8 cellular contexts compared by ENCODE assay signal in the genomic region with DNA sequence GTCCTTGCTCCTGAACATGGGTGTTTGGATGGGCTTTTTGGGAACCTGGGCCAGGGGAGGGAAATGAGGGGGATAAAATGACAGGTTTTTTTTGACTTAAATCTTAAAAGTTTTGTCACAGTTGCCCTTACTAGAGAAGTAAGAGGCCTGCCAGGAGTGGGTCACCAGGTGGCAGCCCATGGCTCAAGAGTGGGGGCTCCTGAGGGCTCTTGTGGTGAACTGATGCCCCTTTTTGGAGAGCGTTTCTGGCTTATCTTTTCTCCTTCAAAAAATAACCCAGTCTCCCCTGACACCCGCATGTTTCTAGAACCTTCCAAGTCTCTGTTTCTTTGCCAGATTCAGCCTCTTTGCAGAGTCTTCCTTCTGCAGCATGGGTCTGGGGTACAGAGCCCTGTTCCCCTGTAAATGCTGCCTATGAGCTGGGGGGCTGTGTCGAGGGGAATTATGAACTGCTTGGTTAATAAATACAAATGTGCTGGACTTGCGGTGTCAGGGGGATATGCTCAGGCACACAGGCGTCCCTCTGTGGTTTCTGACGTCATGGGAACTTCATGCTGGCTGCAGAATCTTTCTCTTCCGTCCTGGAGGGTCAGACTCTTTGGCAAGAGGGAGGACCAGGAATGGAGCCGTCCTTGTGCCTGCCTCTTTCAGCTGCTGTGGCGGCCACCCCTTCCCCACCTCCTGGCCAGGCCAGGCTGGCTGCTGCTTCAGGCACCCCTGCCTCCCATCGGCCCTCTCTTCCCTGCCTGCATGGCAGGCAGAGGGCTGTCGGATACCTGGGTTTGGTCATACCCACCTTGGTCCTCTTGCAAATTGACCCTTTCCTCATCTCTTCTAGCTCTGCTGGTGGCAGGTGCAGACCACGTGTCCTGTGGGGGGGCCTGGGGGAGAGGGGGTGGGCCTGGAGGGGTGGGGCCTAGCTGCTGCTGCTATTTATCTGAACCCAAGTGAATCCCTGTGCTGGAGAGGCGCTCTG. TPM values are rescaled to one million over a fixed set of nuclear protein-coding genes. Genes with fewer than 3 reads are reported as not detected.
A peak's percentile ranks its signal among the peaks of the same experiment; 100 is the strongest.
DNase-seq lines count a peak whose midpoint lies in the region; ATAC-seq, FAIRE-seq and TF ChIP-seq lines count a peak whose summit lies in the region.

No MANE protein-coding gene starts in this region.

- DNase-seq in GM19239 (ENCODE audit: insufficient read length, low spot score) (peak; percentile 61), cerebellum (ENCODE audit: low spot score) (peak; percentile 48), DMS114 treated with DMSO at 0.1 percent for 48 hours (lab: John Stamatoyannopoulos, UW; ENCODE audit: unreplicated experiment) (no peak)

- peaks cover 76% of the 10 kb centered on the region for H3K4me1 ChIP-seq in BLaER1

- peaks cover 22% of the 10 kb centered on the region for H3K36me3 Mint-ChIP-seq in stimulated activated naive CD8-positive, alpha-beta T cell treated with anti-CD3 and anti-CD28 coated beads, Interleukin-15, Interleukin-2, amounts not matched to agents 100 ng/mL and 50 ng/mL, for 24 hours (ENCODE audit: low read depth)

- no peaks in the 10 kb centered on the region for H3K9me3 ChIP-seq in BLaER1

- no peaks in the 10 kb centered on the region for H3K9me3 Mint-ChIP-seq in stimulated activated naive CD8-positive, alpha-beta T cell treated with anti-CD3 and anti-CD28 coated beads, Interleukin-15, Interleukin-2, amounts not matched to agents 100 ng/mL and 50 ng/mL, for 24 hours

- H3K4me1 Mint-ChIP-seq in stimulated activated naive CD8-positive, alpha-beta T cell treated with anti-CD3 and anti-CD28 coated beads, Interleukin-15, Interleukin-2, amounts not matched to agents 100 ng/mL and 50 ng/mL, for 24 hours (ENCODE audit: low read depth): peaks cover 47% of the 10 kb centered on the region

- H3K27ac ChIP-seq in BLaER1: peak overlapping the region; percentile 100
- peak overlapping the region; percentile 100 for H3K27ac ChIP-seq in layer of hippocampus (ENCODE audit: low read depth, low read length)

- peaks cover 56% of the 10 kb centered on the region for H3K36me3 ChIP-seq in BLaER1

- H4K20me1 ChIP-seq in BLaER1: no peaks in the 10 kb centered on the region

- no peaks in the 10 kb centered on the region for H3K27me3 Mint-ChIP-seq in stimulated activated naive CD8-positive, alpha-beta T cell treated with anti-CD3 and anti-CD28 coated beads, Interleukin-15, Interleukin-2, amounts not matched to agents 100 ng/mL and 50 ng/mL, for 24 hours

- peak overlapping the region; percentile 98 for H3K9ac ChIP-seq in BLaER1

- ATAC-seq in GM18870 (IDR thresholded peaks at IDR 0.05; ENCODE audit: unreplicated experiment): no peak

- H3K4me2 ChIP-seq in BLaER1: peak overlapping the region; percentile 95

- peak; percentile 95 for FAIRE-seq in GM19239 (lab: Jason Lieb, UNC)

- H3K27me3 ChIP-seq in BLaER1 (no peaks in the 10 kb centered on the region), layer of hippocampus (ENCODE audit: control insufficient read depth, insufficient read depth, low read length) (no peaks in the 10 kb centered on the region)

- H3K4me3 ChIP-seq in BLaER1: peak overlapping the region; percentile 59

- peak overlapping the region; percentile 81 for H3K4me3 Mint-ChIP-seq in stimulated activated naive CD8-positive, alpha-beta T cell treated with anti-CD3 and anti-CD28 coated beads, Interleukin-15, Interleukin-2, amounts not matched to agents 100 ng/mL and 50 ng/mL, for 24 hours

- peak overlapping the region; percentile 92 for H3K27ac Mint-ChIP-seq in stimulated activated naive CD8-positive, alpha-beta T cell treated with anti-CD3 and anti-CD28 coated beads, Interleukin-15, Interleukin-2, amounts not matched to agents 100 ng/mL and 50 ng/mL, for 24 hours

TF ChIP-seq in PFSK-1, 5 proteins besides CTCF, POLR2A, EP300 and RAD21:
- TF ChIP-seq POLR2AphosphoS5 (IDR thresholded peaks at IDR 0.05; ENCODE audit: low read depth, low read length) (peak; percentile 73), TAF1 (IDR thresholded peaks at IDR 0.05; ENCODE audit: borderline replicate concordance, insufficient read depth, low read length) (peak; percentile 23; the same call in 1 of the 2 replicates), SIN3A (IDR thresholded peaks at IDR 0.05; ENCODE audit: borderline replicate concordance, insufficient read depth, low read length) (no peak)

RNA-seq across cellular contexts. Expression of a gene that starts 30.1 kb away (rescaled TPM):
- polyA plus RNA-seq in PFSK-1 (2012; ENCODE audit: insufficient read length, low read depth): 342 TPM
- total RNA-seq in cerebellum: 42.3 TPM

RNA-seq across cellular contexts. Expression of a gene that starts 30.8 kb away (rescaled TPM):
- 91.0 TPM for polyA plus RNA-seq in PFSK-1 (2012; ENCODE audit: insufficient read length, low read depth)
- total RNA-seq in cerebellum: 16.8 TPM

RNA-seq across cellular contexts. Expression of a gene that starts 36.7 kb away (rescaled TPM):
- polyA plus RNA-seq in PFSK-1 (2012; ENCODE audit: insufficient read length, low read depth): 58.6 TPM
- total RNA-seq in cerebellum: 9.1 TPM
